ENCODE assay signal across 23 cellular contexts in genomic region chr2:42214669-42215068, GRCh38. TPM values are rescaled to one million over a fixed set of nuclear protein-coding genes. Genes with fewer than 3 reads are reported as not detected.
DNase-seq lines count a peak whose midpoint lies in the region; ATAC-seq, FAIRE-seq and TF ChIP-seq lines count a peak whose summit lies in the region.
"Had no signal": no experiment of that assay in that cellular context is flagged by ENCODE, and none has a peak within 500 bp of the region (broad histone marks: within the 10 kb centered on the region; RNA-seq: fewer than 3 reads in every experiment).

No MANE protein-coding gene starts in this region.

- H3K27me3 ChIP-seq in HepG2 (ENCODE audit: control insufficient read depth in 1 of 2, insufficient read depth in 2 of 2, low read length in 2 of 2) (no peaks in the 10 kb centered on the region), right lobe of liver (no peaks in the 10 kb centered on the region), adipocyte (replicated peaks; ENCODE audit: control insufficient read depth, insufficient read depth, low read length) (no peaks in the 10 kb centered on the region), Peyer's patch (no peaks in the 10 kb centered on the region), brain microvascular endothelial cell (replicated peaks) (no peaks in the 10 kb centered on the region)
- H3K27me3 ChIP-seq: gastroesophageal sphincter, spleen, vagina had no signal

- H3K9ac ChIP-seq in HepG2 (ENCODE audit: insufficient read depth, low read depth, low read length), result no peak overlapping the region
- H3K9ac ChIP-seq in adipocyte (ENCODE audit: low read length), result peak overlapping the region; percentile 10

- intact Hi-C loops in HepG2 (cut with micrococcal nuclease; ENCODE audit: unreplicated experiment), result no loop called here
- intact Hi-C loops in right lobe of liver (cut with DNase I), result no loop called here

- TF ChIP-seq RAD21 in HepG2 (CRISPR knock-in tag; IDR thresholded peaks at IDR 0.05), result no peak

- in situ Hi-C loops in HepG2 (cut with HindIII; ENCODE audit: extremely low pct_ligation_motif_present, low pct_unique_long_range_greater_than_20kb) (no loop called here), brain microvascular endothelial cell (cut with HindIII; ENCODE audit: low pct_ligation_motif_present, low sequenced_read_pairs) (no loop called here)

- TF ChIP-seq EP300 in HepG2 (IDR thresholded peaks at IDR 0.05; ENCODE audit: low read depth in 2 of 2, low read length in 2 of 2), result no peak
- no peak for TF ChIP-seq EP300 in HepG2 (CRISPR knock-in tag; IDR thresholded peaks at IDR 0.05; ENCODE audit: borderline replicate concordance)

- DNase-seq in HepG2 (ENCODE audit: low spot score) (no peak), right lobe of liver (no peak), adipocyte (ENCODE audit: low read depth) (peak; percentile 27), fibroblast of villous mesenchyme (ENCODE audit: low read depth) (peak; percentile 68), Peyer's patch (no peak), NCI-H1105 treated with DMSO at 0.1 percent for 48 hours (lab: John Stamatoyannopoulos, UW) (no peak), brain microvascular endothelial cell (no peak)
- DNase-seq: ACHN; activated CD4-positive, alpha-beta T cell treated with anti-CD3 and anti-CD28 coated beads, Interleukin-2, amount 50 U/mL, for 4 hours; activated naive CD4-positive, alpha-beta T cell treated with anti-CD3 and anti-CD28 coated beads, Interleukin-2, amount 50 U/mL, for 16 hours; activated T-cell treated with anti-CD3 and anti-CD28 coated beads, Interleukin-2, amount 50 U/mL, for 1 hour; CD4-positive, alpha-beta T cell; cortex of kidney; DMS79 treated with DMSO at 0.1 percent for 48 hours; NCI-H2171 treated with DMSO at 0.1 percent for 48 hours; NCI-H526 treated with DMSO at 0.1 percent for 48 hours; psoas muscle; spleen; stimulated activated CD8-positive, alpha-beta memory T cell treated with anti-CD3 and anti-CD28 coated beads, Interleukin-4, amount 100 ng/mL, for 48 hours; substantia nigra had no signal

- no peak overlapping the region for H2AFZ ChIP-seq in HepG2 (ENCODE audit: low read length)

- no peaks in the 10 kb centered on the region for H3K9me3 ChIP-seq in HepG2 (ENCODE audit: low read length)
- no peaks in the 10 kb centered on the region for H3K9me3 ChIP-seq in right lobe of liver
- H3K9me3 ChIP-seq in adipocyte (ENCODE audit: control insufficient read depth, low read length), result no peaks in the 10 kb centered on the region
- no peaks in the 10 kb centered on the region for H3K9me3 ChIP-seq in Peyer's patch
- H3K9me3 ChIP-seq: gastroesophageal sphincter, psoas muscle, spleen, vagina had no signal

- H3K4me2 ChIP-seq in HepG2 (ENCODE audit: low read depth, low read length), result peak overlapping the region; percentile 6; the same call in 1 of the 2 replicates

- H3K27ac ChIP-seq in HepG2 (ENCODE audit: extremely low read length, insufficient read depth, low read length) (no peak overlapping the region), right lobe of liver (no peak overlapping the region), Peyer's patch (no peak overlapping the region), brain microvascular endothelial cell (no peak overlapping the region)
- H3K27ac ChIP-seq: gastroesophageal sphincter, psoas muscle, vagina had no signal

- CTCF ChIA-PET in HepG2 (lab: Yijun Ruan, JAX; ENCODE audit: low intra/inter-chr PET ratio, low total read pairs), result no interaction called here

- POLR2A ChIA-PET in HepG2 (lab: Yijun Ruan, JAX), result interaction anchor here (1.9 kb wide), 1 partner anchor 82 kb away, joined by 4 read pairs; no protein-coding TSS in a partner anchor

- TF ChIP-seq POLR2A in HepG2 (IDR thresholded peaks at IDR 0.05; ENCODE audit: insufficient read depth in 1 of 2, low read depth in 2 of 2, low read length in 2 of 2) (0 out of 4 replicates have a peak, but pooled peaks of 1 of the 2 experiments have one; percentile 11), right lobe of liver (IDR thresholded peaks at IDR 0.05) (no peak), Peyer's patch (IDR thresholded peaks at IDR 0.05) (no peak)

- peaks cover 99% of the 10 kb centered on the region for H4K20me1 ChIP-seq in HepG2 (ENCODE audit: insufficient read depth, low read length)

- 89% methylated on average over 4 of the region's 4 CpGs for WGBS in HepG2 (ENCODE audit: low lambda C conversion rate)
- WGBS in right lobe of liver (ENCODE audit: insufficient coverage, low coverage, low lambda C conversion rate, missing lambda C conversion rate), result 71% methylated on average over 1 of the region's 4 CpGs

- H3K4me1 ChIP-seq in HepG2 (ENCODE audit: insufficient read depth, low read length), result peaks cover 99% of the 10 kb centered on the region
- H3K4me1 ChIP-seq in right lobe of liver, result no peaks in the 10 kb centered on the region
- peaks cover 28% of the 10 kb centered on the region for H3K4me1 ChIP-seq in adipocyte (ENCODE audit: control insufficient read depth, insufficient read depth, low read length)
- peaks cover 0 to 4% (median 1%) of the 10 kb centered on the region in 4 donors for H3K4me1 ChIP-seq in Peyer's patch
- H3K4me1 ChIP-seq: psoas muscle, vagina had no signal

- ATAC-seq in HepG2, result peak; percentile 26
- ATAC-seq in right lobe of liver, result no peak
- no peak for ATAC-seq in GM21526 (IDR thresholded peaks at IDR 0.05; ENCODE audit: low FRiP score, unreplicated experiment)
- ATAC-seq: gastroesophageal sphincter, psoas muscle had no signal

- no peak for FAIRE-seq in HepG2 (lab: Jason Lieb, UNC)

- no TSS peak for BruUV-seq in HepG2 (replicated peaks; lab: Mats Ljungman, UMichigan)

- H3K36me3 ChIP-seq in HepG2 (replicated peaks in 1 of 2; ENCODE audit: control insufficient read depth in 1 of 2, insufficient read depth in 2 of 2, low read length in 2 of 2) (peaks cover 7 to 42% of the 10 kb centered on the region in 2 experiments), right lobe of liver (no peaks in the 10 kb centered on the region), adipocyte (ENCODE audit: control insufficient read depth, insufficient read depth, low read length, severe bottlenecking) (no peaks in the 10 kb centered on the region), Peyer's patch (no peaks in the 10 kb centered on the region), brain microvascular endothelial cell (replicated peaks) (no peaks in the 10 kb centered on the region)
- H3K36me3 ChIP-seq: gastroesophageal sphincter, vagina had no signal

- H3K4me3 ChIP-seq in HepG2 (replicated peaks in 1 of 3; ENCODE audit: insufficient read depth in 1 of 3, low read depth in 2 of 3, low read length in 3 of 3), result no peak overlapping the region
- H3K4me3 ChIP-seq in right lobe of liver, result no peak overlapping the region
- H3K4me3 ChIP-seq in adipocyte (ENCODE audit: low read length), result peak overlapping the region; percentile 5
- no peak overlapping the region for H3K4me3 ChIP-seq in fibroblast of villous mesenchyme (ENCODE audit: low read depth, low read length)
- no peak overlapping the region for H3K4me3 ChIP-seq in Peyer's patch
- H3K4me3 ChIP-seq in brain microvascular endothelial cell (ENCODE audit: low read depth, low read length), result no peak overlapping the region
- H3K4me3 ChIP-seq: gastroesophageal sphincter, psoas muscle, spleen, vagina had no signal

- TF ChIP-seq CTCF in HepG2 (CRISPR knock-in tag; IDR thresholded peaks at IDR 0.05), result no peak
- TF ChIP-seq CTCF in right lobe of liver (IDR thresholded peaks at IDR 0.05), result no peak
- no peak for TF ChIP-seq CTCF in fibroblast of villous mesenchyme (IDR thresholded peaks at IDR 0.05; ENCODE audit: insufficient read depth, low read depth, low read length)
- TF ChIP-seq CTCF in Peyer's patch (IDR thresholded peaks at IDR 0.05), result no peak
- no peak for TF ChIP-seq CTCF in brain microvascular endothelial cell (IDR thresholded peaks at IDR 0.05; ENCODE audit: low read depth, low read length, missing control alignments)

- peaks cover 99% of the 10 kb centered on the region for H3K79me2 ChIP-seq in HepG2 (ENCODE audit: insufficient read depth, low read length)

TF ChIP-seq in HepG2, 621 proteins besides CTCF, POLR2A, EP300 and RAD21 (continues in another document):
- no peak for TF ChIP-seq KDM2A (CRISPR knock-in tag; IDR thresholded peaks at IDR 0.05; ENCODE audit: borderline replicate concordance, low read depth)
- no peak for TF ChIP-seq MIXL1 (CRISPR knock-in tag; IDR thresholded peaks at IDR 0.05)
- TF ChIP-seq YEATS2 (CRISPR knock-in tag; IDR thresholded peaks at IDR 0.05; ENCODE audit: borderline replicate concordance), result no peak
- peak; percentile 44 for TF ChIP-seq POLR2G (IDR thresholded peaks at IDR 0.05; ENCODE audit: low read depth, low read length)
- TF ChIP-seq ZNF713 (CRISPR knock-in tag; IDR thresholded peaks at IDR 0.05), result no peak
- TF ChIP-seq MBD4 (IDR thresholded peaks at IDR 0.05; ENCODE audit: borderline replicate concordance, low read length), result 0 out of 2 replicates have a peak, but pooled peaks have one; percentile 35
- 0 out of 2 replicates have a peak, but pooled peaks have one; percentile 31 for TF ChIP-seq KMT2A (CRISPR knock-in tag; IDR thresholded peaks at IDR 0.05)

RNA-seq across cellular contexts. Expression of gene EML4, which starts 45.5 kb away (rescaled TPM):
- total RNA-seq in HepG2 (2016; rRNA removed; fragmentation: Illumina TruSeq; extraction: Trizol) (243 and 362 TPM in 2 replicates), right lobe of liver (10 to 100 TPM; 28.3 to 55.7 (median 36.7) TPM), fibroblast of villous mesenchyme (65.1 and 88.1 TPM in 2 replicates), Peyer's patch (100 to 1,000 TPM in 1 of 4 donors, 10 to 100 TPM in 3; 73.7 to 115 (median 84.4) TPM)
- total RNA-seq in HepG2 (2016; cell fraction: cytosol; rRNA removed; fragmentation: Illumina TruSeq; extraction: Trizol; ENCODE audit: low read depth), result 33.1 and 38.2 TPM in 2 replicates
- total RNA-seq in HepG2 (2016; cell fraction: insoluble cytoplasmic fraction; rRNA removed; fragmentation: Illumina TruSeq; extraction: Trizol), result 236 and 353 TPM in 2 replicates
- total RNA-seq in HepG2 (2016; cell fraction: membrane; rRNA removed; fragmentation: Illumina TruSeq; extraction: Trizol), result 84.2 and 89.8 TPM in 2 replicates
- total RNA-seq in HepG2 (2016; cell fraction: nucleus; rRNA removed; fragmentation: Illumina TruSeq; extraction: Trizol), result 261 and 283 TPM in 2 replicates
- polyA plus RNA-seq in HepG2 (2011; rRNA removed), result 355 and 476 TPM in 2 replicates
- 199 and 296 TPM in 2 replicates for polyA plus RNA-seq in HepG2 (2011; cell fraction: cytosol; rRNA removed)
- 364 and 369 TPM in 2 replicates for polyA plus RNA-seq in HepG2 (2011; cell fraction: nucleus; rRNA removed)
- polyA plus RNA-seq in HepG2 (2012), result 244 and 400 TPM in 2 replicates
- polyA plus RNA-seq in HepG2 (2016; cell fraction: cytosol; fragmentation: Illumina TruSeq; extraction: Trizol; ENCODE audit: low read depth), result 6.9 and 8.0 TPM in 2 replicates
- polyA plus RNA-seq in HepG2 (2016; cell fraction: insoluble cytoplasmic fraction; fragmentation: Illumina TruSeq; extraction: Trizol; ENCODE audit: low read depth), result 247 and 266 TPM in 2 replicates
- polyA plus RNA-seq in HepG2 (2016; cell fraction: membrane; fragmentation: Illumina TruSeq; extraction: Trizol; ENCODE audit: low read depth), result 32.1 and 33.7 TPM in 2 replicates
- polyA plus RNA-seq in HepG2 (2016; cell fraction: nucleus; fragmentation: Illumina TruSeq; extraction: Trizol; ENCODE audit: insufficient read depth, low read depth), result 219 and 231 TPM in 2 replicates
- polyA minus RNA-seq in HepG2 (2011; rRNA and poly(A)+ RNA removed; ENCODE audit: low replicate concordance), result 36.9 and 556 TPM in 2 replicates
- 400 and 421 TPM in 2 replicates for polyA minus RNA-seq in HepG2 (2011; cell fraction: cytosol; rRNA and poly(A)+ RNA removed)
- 1,279 and 1,350 TPM in 2 replicates for polyA minus RNA-seq in HepG2 (2011; cell fraction: nucleus; rRNA and poly(A)+ RNA removed)

Comparison
In these comparisons a context has a peak if more than half of its experiments do, and no peak if none do; other contexts are left out.
1. DNase-seq: peak in adipocyte (single experiment) and fibroblast of villous mesenchyme (single experiment); none in HepG2 (single experiment), right lobe of liver (0 of 3), Peyer's patch (0 of 3), NCI-H1105 treated with DMSO at 0.1 percent for 48 hours (single experiment) and brain microvascular endothelial cell (single experiment).